ENCODE assay signal across 15 cellular contexts in the genomic region with DNA sequence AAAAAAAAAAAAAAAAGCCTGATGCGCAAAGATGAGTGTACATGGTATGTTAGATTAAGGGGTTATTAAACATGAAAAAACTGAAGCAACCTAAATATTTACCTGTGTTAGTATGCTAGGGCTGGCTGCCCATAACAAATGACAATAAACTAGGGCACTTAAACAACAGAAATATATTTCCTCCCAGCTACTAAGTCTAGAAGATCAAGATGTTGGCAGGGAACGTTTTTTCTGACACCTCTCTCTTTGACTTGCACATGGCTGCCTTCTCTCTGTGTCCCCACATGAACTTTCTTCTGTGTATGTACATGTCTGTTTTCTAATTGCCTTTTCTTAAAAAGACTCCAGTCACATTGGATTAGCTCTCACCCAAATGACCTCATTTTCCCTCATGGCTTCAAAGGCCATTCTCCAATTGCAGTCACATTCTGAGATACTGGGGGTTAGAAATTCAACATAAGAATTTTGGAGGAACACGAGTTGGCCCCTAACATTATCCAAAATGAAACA.
A peak's percentile ranks its signal among the peaks of the same experiment; 100 is the strongest.
DNase-seq lines count a peak whose midpoint lies in the region; ATAC-seq and TF ChIP-seq lines count a peak whose summit lies in the region.
"Had no signal": no experiment of that assay in that cellular context is flagged by ENCODE, and none has a peak within 500 bp of the region (broad histone marks: within the 10 kb centered on the region; RNA-seq: fewer than 3 reads in every experiment).

No MANE protein-coding gene starts in this region.

- H3K79me2 ChIP-seq in SU-DHL-6 (ENCODE audit: insufficient read depth, low read length): no peaks in the 10 kb centered on the region

- DNase-seq in G401 (ENCODE audit: low spot score) (peak; percentile 11), NCI-H69 (lab: John Stamatoyannopoulos, UW) (peak; percentile 35), retinal pigment epithelial cell (ENCODE audit: low read depth) (peak; percentile 27), NCI-H1092 (lab: John Stamatoyannopoulos, UW) (no peak), left colon (no peak), SJCRH30 (no peak)
- DNase-seq: 8988T; Calu3; CD4-positive, alpha-beta memory T cell; DMS79 treated with DMSO at 0.1 percent for 48 hours; H9 had no signal

- no peaks in the 10 kb centered on the region; the same call in 1 of the 2 replicates for H3K9me3 ChIP-seq in SU-DHL-6 (ENCODE audit: insufficient read depth, low read length)
- H3K9me3 ChIP-seq in SJCRH30 (replicated peaks): no peaks in the 10 kb centered on the region
- H3K9me3 ChIP-seq: BLaER1 had no signal

- TF ChIP-seq CTCF in SU-DHL-6 (IDR thresholded peaks at IDR 0.05; ENCODE audit: insufficient read depth, low read length, poor library complexity, severe bottlenecking) (no peak), retinal pigment epithelial cell (conservative IDR thresholded peaks at IDR 0.05; ENCODE audit: low read depth, low read length) (no peak)

- H3K9ac ChIP-seq in SU-DHL-6 (ENCODE audit: low read length): no peak overlapping the region
- H3K9ac ChIP-seq: BLaER1 had no signal

- H3F3A ChIP-seq in SU-DHL-6 (ENCODE audit: insufficient read depth): no peaks in the 10 kb centered on the region

- in situ Hi-C loops in G401 (cut with HindIII; ENCODE audit: low sequenced_read_pairs): no loop called here

- H3K36me3 ChIP-seq in SU-DHL-6 (ENCODE audit: low read length) (no peaks in the 10 kb centered on the region), SJCRH30 (no peaks in the 10 kb centered on the region)
- H3K36me3 ChIP-seq: BLaER1 had no signal

- H3K27ac ChIP-seq in SU-DHL-6 (ENCODE audit: low read depth, low read length) (no peak overlapping the region), SJCRH30 (no peak overlapping the region)
- H3K27ac ChIP-seq: BLaER1 had no signal

- H3K4me3 ChIP-seq in SU-DHL-6 (ENCODE audit: insufficient read depth, low read length, poor library complexity, severe bottlenecking) (no peak overlapping the region), retinal pigment epithelial cell (ENCODE audit: low read length) (no peak overlapping the region), SJCRH30 (no peak overlapping the region)
- H3K4me3 ChIP-seq: BLaER1, GM12878 had no signal

- no peak for ATAC-seq in left colon
- ATAC-seq: GM12878, HepG2 had no signal

- H2AFZ ChIP-seq in SU-DHL-6 (ENCODE audit: low read depth, low read length, severe bottlenecking): peak overlapping the region; percentile 14

- no peak overlapping the region for H3K4me2 ChIP-seq in SU-DHL-6 (ENCODE audit: low read depth, low read length, poor library complexity, severe bottlenecking)
- H3K4me2 ChIP-seq: BLaER1 had no signal

- intact Hi-C loops in left colon (cut with DNase I, micrococcal nuclease): no loop called here

- no peaks in the 10 kb centered on the region for H4K20me1 ChIP-seq in SU-DHL-6 (ENCODE audit: low read depth, low read length)
- H4K20me1 ChIP-seq: BLaER1 had no signal

- H3K27me3 ChIP-seq in SU-DHL-6 (ENCODE audit: low read length): no peaks in the 10 kb centered on the region
- H3K27me3 ChIP-seq in SJCRH30: no peaks in the 10 kb centered on the region
- H3K27me3 ChIP-seq: BLaER1 had no signal

- H3K9me2 ChIP-seq in SU-DHL-6 (replicated peaks; ENCODE audit: insufficient read depth, low read length): no peaks in the 10 kb centered on the region

- H3K4me1 ChIP-seq in SJCRH30: no peaks in the 10 kb centered on the region

Comparison
In these comparisons a context has a peak if more than half of its experiments do, and no peak if none do; other contexts are left out.
1. DNase-seq: peak in G401 (single experiment), NCI-H69 (single experiment) and retinal pigment epithelial cell (single experiment); none in NCI-H1092 (single experiment), left colon (0 of 2) and SJCRH30 (0 of 2).